In genomic region chr20:10949930-10950783, GRCh38 we compare ENCODE assay signal across 1 cellular context.
TF ChIP-seq lines count a peak whose summit lies in the region.

No MANE protein-coding gene starts in this region.

TF ChIP-seq in HepG2, 621 proteins besides CTCF, POLR2A, EP300 and RAD21 (continued from another document and continues in another):
- peak; percentile 46; the same call in 1 of the 2 replicates for TF ChIP-seq ZBTB40 (IDR thresholded peaks at IDR 0.05)
- TF ChIP-seq ZBTB40 (CRISPR knock-in tag; IDR thresholded peaks at IDR 0.05), result peak; percentile 94; the same call in 1 of the 2 replicates
- no peak for TF ChIP-seq RBM39 (IDR thresholded peaks at IDR 0.05; ENCODE audit: low read depth, low read length, poor library complexity, severe bottlenecking)
- TF ChIP-seq ZNF337 (CRISPR knock-in tag; IDR thresholded peaks at IDR 0.05; ENCODE audit: borderline replicate concordance, low read depth), result no peak
- TF ChIP-seq CCDC6 (CRISPR knock-in tag; IDR thresholded peaks at IDR 0.05), result no peak
- TF ChIP-seq ZNF547 (CRISPR knock-in tag; IDR thresholded peaks at IDR 0.05), result no peak
- no peak for TF ChIP-seq ATF4 (CRISPR knock-in tag; IDR thresholded peaks at IDR 0.05)
- no peak for TF ChIP-seq NFATC3 (CRISPR knock-in tag; IDR thresholded peaks at IDR 0.05)
- no peak for TF ChIP-seq ZFP90 (CRISPR knock-in tag; IDR thresholded peaks at IDR 0.05; ENCODE audit: borderline replicate concordance)
- no peak for TF ChIP-seq STAT5B (CRISPR knock-in tag; IDR thresholded peaks at IDR 0.05)
- TF ChIP-seq ZNF607 (CRISPR knock-in tag; IDR thresholded peaks at IDR 0.05; ENCODE audit: borderline replicate concordance), result no peak
- no peak for TF ChIP-seq TCF12 (IDR thresholded peaks at IDR 0.05)
- no peak for TF ChIP-seq TCF12 (CRISPR knock-in tag; IDR thresholded peaks at IDR 0.05)
- TF ChIP-seq ZNF576 (CRISPR knock-in tag; IDR thresholded peaks at IDR 0.05), result no peak
- no peak for TF ChIP-seq HMGA1 (CRISPR knock-in tag; conservative IDR thresholded peaks at IDR 0.05)
- TF ChIP-seq NCOA2 (CRISPR knock-in tag; IDR thresholded peaks at IDR 0.05), result peak; percentile 93
- peak; percentile 71; the same call in 1 of the 2 replicates for TF ChIP-seq HMG20A (CRISPR knock-in tag; IDR thresholded peaks at IDR 0.05; ENCODE audit: borderline replicate concordance)
- no peak for TF ChIP-seq DNMT3B (CRISPR knock-in tag; conservative IDR thresholded peaks at IDR 0.05)
- no peak for TF ChIP-seq ZFP1 (CRISPR knock-in tag; IDR thresholded peaks at IDR 0.05)
- no peak for TF ChIP-seq FOXP1 (IDR thresholded peaks at IDR 0.05)
- peak; percentile 80 for TF ChIP-seq FOXP1 (CRISPR knock-in tag; IDR thresholded peaks at IDR 0.05)
- peak; percentile 46 for TF ChIP-seq HDAC2 (CRISPR knock-in tag; IDR thresholded peaks at IDR 0.05)
- TF ChIP-seq ZNF143 (CRISPR knock-in tag; IDR thresholded peaks at IDR 0.05), result no peak
- no peak for TF ChIP-seq TRIM22 (IDR thresholded peaks at IDR 0.05)
- no peak for TF ChIP-seq ZNF446 (CRISPR knock-in tag; IDR thresholded peaks at IDR 0.05)
- TF ChIP-seq POLR2AphosphoS5 (IDR thresholded peaks at IDR 0.05; ENCODE audit: low read depth, low read length), result no peak
- no peak for TF ChIP-seq ZBTB1 (CRISPR knock-in tag; IDR thresholded peaks at IDR 0.05; ENCODE audit: borderline replicate concordance)
- no peak for TF ChIP-seq ZNF24 (IDR thresholded peaks at IDR 0.05)
- TF ChIP-seq ZMAT5 (CRISPR knock-in tag; IDR thresholded peaks at IDR 0.05; ENCODE audit: borderline replicate concordance, low read depth), result no peak
- TF ChIP-seq ZNF101 (CRISPR knock-in tag; IDR thresholded peaks at IDR 0.05; ENCODE audit: borderline replicate concordance, low read depth), result no peak
- TF ChIP-seq MAF1 (CRISPR knock-in tag; IDR thresholded peaks at IDR 0.05; ENCODE audit: borderline replicate concordance), result no peak
- TF ChIP-seq ZNF256 (CRISPR knock-in tag; conservative IDR thresholded peaks at IDR 0.05), result no peak
- TF ChIP-seq FOSL1 (CRISPR knock-in tag; IDR thresholded peaks at IDR 0.05; ENCODE audit: borderline replicate concordance), result no peak
- TF ChIP-seq NFE2L2 (IDR thresholded peaks at IDR 0.05; ENCODE audit: low read length), result no peak
- 0 out of 2 replicates have a peak, but pooled peaks have one; percentile 25 for TF ChIP-seq ZNF552 (CRISPR knock-in tag; IDR thresholded peaks at IDR 0.05; ENCODE audit: borderline replicate concordance)
- TF ChIP-seq BHLHE40 (IDR thresholded peaks at IDR 0.05; ENCODE audit: low read length), result no peak
- TF ChIP-seq RBM22 (optimal IDR thresholded peaks at IDR 0.05; ENCODE audit: low read length), result no peak
- TF ChIP-seq ZSCAN29 (CRISPR knock-in tag; conservative IDR thresholded peaks at IDR 0.05), result 0 out of 2 replicates have a peak, but pooled peaks have one; percentile 38
- no peak for TF ChIP-seq ATM (IDR thresholded peaks at IDR 0.05; ENCODE audit: borderline replicate concordance)
- TF ChIP-seq GZF1 (CRISPR knock-in tag; IDR thresholded peaks at IDR 0.05), result no peak
- no peak for TF ChIP-seq ZNF589 (CRISPR knock-in tag; conservative IDR thresholded peaks at IDR 0.05)
- TF ChIP-seq ZNF670 (CRISPR knock-in tag; IDR thresholded peaks at IDR 0.05; ENCODE audit: borderline replicate concordance), result no peak
- TF ChIP-seq ZNF318 (CRISPR knock-in tag; IDR thresholded peaks at IDR 0.05), result no peak
- no peak for TF ChIP-seq ZNF20 (CRISPR knock-in tag; IDR thresholded peaks at IDR 0.05)
- TF ChIP-seq NFE2L1 (CRISPR knock-in tag; IDR thresholded peaks at IDR 0.05; ENCODE audit: borderline replicate concordance), result no peak
- TF ChIP-seq RXRA (CRISPR knock-in tag; IDR thresholded peaks at IDR 0.05), result no peak; the same call in 1 of the 2 replicates
- TF ChIP-seq NR2C2 (CRISPR knock-in tag; IDR thresholded peaks at IDR 0.05; ENCODE audit: borderline replicate concordance), result no peak
- no peak for TF ChIP-seq REXO4 (CRISPR knock-in tag; IDR thresholded peaks at IDR 0.05; ENCODE audit: borderline replicate concordance)
